1 cellular context compared by ENCODE assay signal in the genomic region with DNA sequence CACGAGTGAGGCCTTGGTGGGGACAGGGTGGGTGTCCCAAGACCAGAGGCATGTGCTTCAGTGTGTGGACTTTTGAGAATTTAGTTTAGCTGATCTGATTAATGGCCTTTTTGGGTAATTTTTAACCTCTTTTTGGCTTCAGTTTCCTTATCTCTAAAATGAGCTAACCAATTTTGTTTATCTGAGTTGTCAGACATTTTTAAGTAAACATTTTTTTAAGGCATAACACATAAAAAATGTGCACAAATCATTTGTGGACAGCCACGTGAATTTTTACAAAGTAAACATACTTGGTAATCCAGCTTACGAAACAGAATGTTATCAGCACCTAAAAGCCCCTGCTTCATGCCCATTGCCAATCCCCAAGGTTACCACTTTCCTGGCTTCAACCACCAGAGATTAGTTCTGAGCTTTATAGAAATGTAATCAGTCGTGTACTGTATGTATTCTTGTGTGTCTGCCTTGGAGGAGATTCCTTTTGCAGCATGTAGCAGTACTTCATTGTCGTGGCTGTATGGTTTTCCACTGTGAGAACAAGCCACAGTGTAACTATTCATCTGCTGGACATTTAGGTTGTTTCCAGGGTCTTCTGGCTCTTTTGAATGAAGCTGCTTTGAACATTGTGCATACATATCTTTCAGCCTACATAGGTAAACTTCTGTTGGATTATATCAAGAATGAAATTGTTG.
TF ChIP-seq lines count a peak whose summit lies in the region.

No MANE protein-coding gene starts in this region.

TF ChIP-seq in K562, 482 proteins besides CTCF, POLR2A, EP300 and RAD21 (continued from another document and continues in another):
- TF ChIP-seq AFF1 (IDR thresholded peaks at IDR 0.05; ENCODE audit: low read depth in 1 of 2, partially characterized antibody in 2 of 2) (peak in 1 of 2 experiments; percentile 31), HDGF (IDR thresholded peaks at IDR 0.05) (no peak), MXD1 (CRISPR knock-in tag; IDR thresholded peaks at IDR 0.05; ENCODE audit: borderline replicate concordance, poor library complexity, severe bottlenecking) (no peak), ZNF184 (CRISPR knock-in tag; IDR thresholded peaks at IDR 0.05) (no peak), FOXA1 (IDR thresholded peaks at IDR 0.05; ENCODE audit: borderline replicate concordance) (peak; percentile 61; the same call in 1 of the 2 replicates), TAF7 (tag; IDR thresholded peaks at IDR 0.05) (no peak), RBM14 (IDR thresholded peaks at IDR 0.05; ENCODE audit: borderline replicate concordance, insufficient read depth, low read depth, low read length) (no peak), HMBOX1 (IDR thresholded peaks at IDR 0.05) (no peak), PHB (CRISPR knock-in tag; IDR thresholded peaks at IDR 0.05) (no peak), SMARCC2 (IDR thresholded peaks at IDR 0.05; ENCODE audit: low read depth) (peak; percentile 53; the same call in 1 of the 2 replicates), CHD4 (IDR thresholded peaks at IDR 0.05; ENCODE audit: insufficient read depth, insufficient replicate concordance, low read depth, low read length, poor library complexity, severe bottlenecking) (no peak), U2AF1 (optimal IDR thresholded peaks at IDR 0.05; ENCODE audit: low read depth, low read length) (no peak), MAFF (IDR thresholded peaks at IDR 0.05; ENCODE audit: low read length) (no peak), POLR3A (IDR thresholded peaks at IDR 0.05; ENCODE audit: borderline replicate concordance, extremely low read depth, insufficient read depth, insufficient read length) (no peak), CEBPG (CRISPR knock-in tag; IDR thresholded peaks at IDR 0.05) (no peak), CEBPG (tag; conservative IDR thresholded peaks at IDR 0.05 in 1 of 2, IDR thresholded peaks at IDR 0.05 in 1 of 2) (no peak; a peak in 1 of 4 replicates), ZZZ3 (IDR thresholded peaks at IDR 0.05) (no peak), ZNF12 (CRISPR knock-in tag; IDR thresholded peaks at IDR 0.05) (no peak), MTA1 (IDR thresholded peaks at IDR 0.05; ENCODE audit: borderline replicate concordance) (no peak; the same call in 1 of the 2 replicates), NFIC (IDR thresholded peaks at IDR 0.05) (no peak), ZNF766 (CRISPR knock-in tag; conservative IDR thresholded peaks at IDR 0.05) (0 out of 2 replicates have a peak, but pooled peaks have one; percentile 49), ZBED1 (IDR thresholded peaks at IDR 0.05) (no peak), ASH1L (IDR thresholded peaks at IDR 0.05; ENCODE audit: borderline replicate concordance, low read depth, partially characterized antibody) (no peak), SMAD3 (CRISPR knock-in tag; conservative IDR thresholded peaks at IDR 0.05) (no peak), ZFP30 (CRISPR knock-in tag; IDR thresholded peaks at IDR 0.05; ENCODE audit: borderline replicate concordance) (no peak), NRF1 (conservative IDR thresholded peaks at IDR 0.05 in 1 of 2, IDR thresholded peaks at IDR 0.05 in 1 of 2) (no peak), ZBTB9 (CRISPR knock-in tag; IDR thresholded peaks at IDR 0.05) (no peak), ELK1 (CRISPR knock-in tag; IDR thresholded peaks at IDR 0.05) (no peak), DNMT1 (IDR thresholded peaks at IDR 0.05) (no peak)
- TF ChIP-seq, protein P1, sequence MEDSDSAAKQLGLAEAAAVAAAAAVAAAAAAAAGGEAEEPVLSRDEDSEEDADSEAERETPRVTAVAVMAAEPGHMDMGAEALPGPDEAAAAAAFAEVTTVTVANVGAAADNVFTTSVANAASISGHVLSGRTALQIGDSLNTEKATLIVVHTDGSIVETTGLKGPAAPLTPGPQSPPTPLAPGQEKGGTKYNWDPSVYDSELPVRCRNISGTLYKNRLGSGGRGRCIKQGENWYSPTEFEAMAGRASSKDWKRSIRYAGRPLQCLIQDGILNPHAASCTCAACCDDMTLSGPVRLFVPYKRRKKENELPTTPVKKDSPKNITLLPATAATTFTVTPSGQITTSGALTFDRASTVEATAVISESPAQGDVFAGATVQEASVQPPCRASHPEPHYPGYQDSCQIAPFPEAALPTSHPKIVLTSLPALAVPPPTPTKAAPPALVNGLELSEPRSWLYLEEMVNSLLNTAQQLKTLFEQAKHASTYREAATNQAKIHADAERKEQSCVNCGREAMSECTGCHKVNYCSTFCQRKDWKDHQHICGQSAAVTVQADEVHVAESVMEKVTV (CRISPR knock-in tag; IDR thresholded peaks at IDR 0.05): no peak
- TF ChIP-seq, protein P2, sequence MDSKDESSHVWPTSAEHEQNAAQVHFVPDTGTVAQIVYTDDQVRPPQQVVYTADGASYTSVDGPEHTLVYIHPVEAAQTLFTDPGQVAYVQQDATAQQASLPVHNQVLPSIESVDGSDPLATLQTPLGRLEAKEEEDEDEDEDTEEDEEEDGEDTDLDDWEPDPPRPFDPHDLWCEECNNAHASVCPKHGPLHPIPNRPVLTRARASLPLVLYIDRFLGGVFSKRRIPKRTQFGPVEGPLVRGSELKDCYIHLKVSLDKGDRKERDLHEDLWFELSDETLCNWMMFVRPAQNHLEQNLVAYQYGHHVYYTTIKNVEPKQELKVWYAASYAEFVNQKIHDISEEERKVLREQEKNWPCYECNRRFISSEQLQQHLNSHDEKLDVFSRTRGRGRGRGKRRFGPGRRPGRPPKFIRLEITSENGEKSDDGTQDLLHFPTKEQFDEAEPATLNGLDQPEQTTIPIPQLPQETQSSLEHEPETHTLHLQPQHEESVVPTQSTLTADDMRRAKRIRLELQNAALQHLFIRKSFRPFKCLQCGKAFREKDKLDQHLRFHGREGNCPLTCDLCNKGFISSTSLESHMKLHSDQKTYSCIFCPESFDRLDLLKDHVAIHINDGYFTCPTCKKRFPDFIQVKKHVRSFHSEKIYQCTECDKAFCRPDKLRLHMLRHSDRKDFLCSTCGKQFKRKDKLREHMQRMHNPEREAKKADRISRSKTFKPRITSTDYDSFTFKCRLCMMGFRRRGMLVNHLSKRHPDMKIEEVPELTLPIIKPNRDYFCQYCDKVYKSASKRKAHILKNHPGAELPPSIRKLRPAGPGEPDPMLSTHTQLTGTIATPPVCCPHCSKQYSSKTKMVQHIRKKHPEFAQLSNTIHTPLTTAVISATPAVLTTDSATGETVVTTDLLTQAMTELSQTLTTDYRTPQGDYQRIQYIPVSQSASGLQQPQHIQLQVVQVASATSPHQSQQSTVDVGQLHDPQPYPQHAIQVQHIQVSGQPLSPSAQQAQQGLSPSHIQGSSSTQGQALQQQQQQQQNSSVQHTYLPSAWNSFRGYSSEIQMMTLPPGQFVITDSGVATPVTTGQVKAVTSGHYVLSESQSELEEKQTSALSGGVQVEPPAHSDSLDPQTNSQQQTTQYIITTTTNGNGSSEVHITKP (IDR thresholded peaks at IDR 0.05; ENCODE audit: partially characterized antibody): no peak
- TF ChIP-seq, protein P3, sequence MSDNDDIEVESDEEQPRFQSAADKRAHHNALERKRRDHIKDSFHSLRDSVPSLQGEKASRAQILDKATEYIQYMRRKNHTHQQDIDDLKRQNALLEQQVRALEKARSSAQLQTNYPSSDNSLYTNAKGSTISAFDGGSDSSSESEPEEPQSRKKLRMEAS (CRISPR knock-in tag; IDR thresholded peaks at IDR 0.05): no peak
- TF ChIP-seq, protein P4, sequence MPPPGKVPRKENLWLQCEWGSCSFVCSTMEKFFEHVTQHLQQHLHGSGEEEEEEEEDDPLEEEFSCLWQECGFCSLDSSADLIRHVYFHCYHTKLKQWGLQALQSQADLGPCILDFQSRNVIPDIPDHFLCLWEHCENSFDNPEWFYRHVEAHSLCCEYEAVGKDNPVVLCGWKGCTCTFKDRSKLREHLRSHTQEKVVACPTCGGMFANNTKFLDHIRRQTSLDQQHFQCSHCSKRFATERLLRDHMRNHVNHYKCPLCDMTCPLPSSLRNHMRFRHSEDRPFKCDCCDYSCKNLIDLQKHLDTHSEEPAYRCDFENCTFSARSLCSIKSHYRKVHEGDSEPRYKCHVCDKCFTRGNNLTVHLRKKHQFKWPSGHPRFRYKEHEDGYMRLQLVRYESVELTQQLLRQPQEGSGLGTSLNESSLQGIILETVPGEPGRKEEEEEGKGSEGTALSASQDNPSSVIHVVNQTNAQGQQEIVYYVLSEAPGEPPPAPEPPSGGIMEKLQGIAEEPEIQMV (tag; conservative IDR thresholded peaks at IDR 0.05; ENCODE audit: low read depth): no peak
- TF ChIP-seq, protein P5, sequence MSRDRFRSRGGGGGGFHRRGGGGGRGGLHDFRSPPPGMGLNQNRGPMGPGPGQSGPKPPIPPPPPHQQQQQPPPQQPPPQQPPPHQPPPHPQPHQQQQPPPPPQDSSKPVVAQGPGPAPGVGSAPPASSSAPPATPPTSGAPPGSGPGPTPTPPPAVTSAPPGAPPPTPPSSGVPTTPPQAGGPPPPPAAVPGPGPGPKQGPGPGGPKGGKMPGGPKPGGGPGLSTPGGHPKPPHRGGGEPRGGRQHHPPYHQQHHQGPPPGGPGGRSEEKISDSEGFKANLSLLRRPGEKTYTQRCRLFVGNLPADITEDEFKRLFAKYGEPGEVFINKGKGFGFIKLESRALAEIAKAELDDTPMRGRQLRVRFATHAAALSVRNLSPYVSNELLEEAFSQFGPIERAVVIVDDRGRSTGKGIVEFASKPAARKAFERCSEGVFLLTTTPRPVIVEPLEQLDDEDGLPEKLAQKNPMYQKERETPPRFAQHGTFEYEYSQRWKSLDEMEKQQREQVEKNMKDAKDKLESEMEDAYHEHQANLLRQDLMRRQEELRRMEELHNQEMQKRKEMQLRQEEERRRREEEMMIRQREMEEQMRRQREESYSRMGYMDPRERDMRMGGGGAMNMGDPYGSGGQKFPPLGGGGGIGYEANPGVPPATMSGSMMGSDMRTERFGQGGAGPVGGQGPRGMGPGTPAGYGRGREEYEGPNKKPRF (IDR thresholded peaks at IDR 0.05; ENCODE audit: low read depth, low read length): no peak
- TF ChIP-seq, protein P6, sequence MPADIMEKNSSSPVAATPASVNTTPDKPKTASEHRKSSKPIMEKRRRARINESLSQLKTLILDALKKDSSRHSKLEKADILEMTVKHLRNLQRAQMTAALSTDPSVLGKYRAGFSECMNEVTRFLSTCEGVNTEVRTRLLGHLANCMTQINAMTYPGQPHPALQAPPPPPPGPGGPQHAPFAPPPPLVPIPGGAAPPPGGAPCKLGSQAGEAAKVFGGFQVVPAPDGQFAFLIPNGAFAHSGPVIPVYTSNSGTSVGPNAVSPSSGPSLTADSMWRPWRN (IDR thresholded peaks at IDR 0.05; ENCODE audit: low read depth): peak; percentile 78
